In genomic region chr10:62079885-62080559, GRCh38 we compare ENCODE assay signal across 8 cellular contexts.
DNase-seq lines count a peak whose midpoint lies in the region; ATAC-seq and TF ChIP-seq lines count a peak whose summit lies in the region.

No MANE protein-coding gene starts in this region.

- no peak overlapping the region for H3K4me2 ChIP-seq in hepatocyte

- no peaks in the 10 kb centered on the region for H3K27me3 ChIP-seq in esophagus squamous epithelium
- no peaks in the 10 kb centered on the region for H3K27me3 ChIP-seq in hepatocyte
- H3K27me3 ChIP-seq in CD8-positive, alpha-beta T cell (ENCODE audit: insufficient read depth, low read length), result no peaks in the 10 kb centered on the region

- no peaks in the 10 kb centered on the region for H3K9me3 ChIP-seq in esophagus squamous epithelium
- H3K9me3 ChIP-seq in hepatocyte (ENCODE audit: low read depth), result no peaks in the 10 kb centered on the region
- H3K9me3 ChIP-seq in CD8-positive, alpha-beta T cell (ENCODE audit: low read length), result no peaks in the 10 kb centered on the region

- intact Hi-C loops in esophagus squamous epithelium (cut with DNase I), result no loop called here
- intact Hi-C loops in CD8-positive, alpha-beta T cell (cut with DNase I, micrococcal nuclease), result loop anchor here in 1 of 2 experiments (5.0 kb wide), 1 partner anchor 102 kb away; no protein-coding TSS in a partner anchor

- POLR2A ChIA-PET in CD8-positive, alpha-beta T cell (lab: Charles Lee), result interaction anchor here (1.4 to 1.5 kb wide), 2 partner anchors 61 to 178 kb away, joined by 3 to 4 read pairs; no protein-coding TSS in a partner anchor

- no peaks in the 10 kb centered on the region for H3K27me3 Mint-ChIP-seq in CD8-positive, alpha-beta T cell (ENCODE audit: low read depth)

- H4K20me1 ChIP-seq in hepatocyte (ENCODE audit: insufficient read depth, poor library complexity, severe bottlenecking), result no peaks in the 10 kb centered on the region

- DNase-seq in esophagus squamous epithelium (lab: John Stamatoyannopoulos, UW) (no peak), mucosa of gallbladder (ENCODE audit: low spot score) (no peak), hepatocyte (ENCODE audit: low spot score) (no peak), NCI-H2107 (lab: John Stamatoyannopoulos, UW) (no peak)
- DNase-seq in CD8-positive, alpha-beta T cell, result no peak

- ATAC-seq in GM18499 (IDR thresholded peaks at IDR 0.05; ENCODE audit: insufficient read depth, unreplicated experiment) (peak; percentile 66), GM19455 (IDR thresholded peaks at IDR 0.05; ENCODE audit: unreplicated experiment) (peak; percentile 73), HG03280 (IDR thresholded peaks at IDR 0.05; ENCODE audit: unreplicated experiment) (peak; percentile 59)
- ATAC-seq in CD8-positive, alpha-beta T cell, result no peak

- TF ChIP-seq POLR2A in esophagus squamous epithelium (IDR thresholded peaks at IDR 0.05), result no peak

- WGBS in esophagus squamous epithelium, 2 donors, result 90 to 99% methylated on average over 8 of the region's 8 CpGs
- 97% methylated on average over 8 of the region's 8 CpGs for WGBS in hepatocyte (ENCODE audit: low lambda C conversion rate, missing lambda C conversion rate)

- H3K4me1 ChIP-seq in esophagus squamous epithelium (peaks cover 41 to 94% (median 67%) of the 10 kb centered on the region in 3 donors), hepatocyte (ENCODE audit: insufficient read depth) (peaks cover 52% of the 10 kb centered on the region)
- peaks cover 24% of the 10 kb centered on the region for H3K4me1 ChIP-seq in CD8-positive, alpha-beta T cell (ENCODE audit: insufficient read depth, low read length)

- H3K79me2 ChIP-seq in hepatocyte, result peaks cover 60% of the 10 kb centered on the region

- no peaks in the 10 kb centered on the region for H3K9me2 ChIP-seq in hepatocyte (replicated peaks; ENCODE audit: insufficient read depth)

- peaks cover 62% of the 10 kb centered on the region for H3K4me1 Mint-ChIP-seq in CD8-positive, alpha-beta T cell (ENCODE audit: low read depth)

- CTCF ChIA-PET in CD8-positive, alpha-beta T cell (lab: Charles Lee), result interaction anchor here (0.9 to 1.7 kb wide), 3 partner anchors 9 to 164 kb away, joined by 3 to 9 read pairs (median 4); no protein-coding TSS in a partner anchor

- H3K4me3 ChIP-seq in esophagus squamous epithelium, result no peak overlapping the region
- no peak overlapping the region for H3K4me3 ChIP-seq in hepatocyte
- H3K4me3 ChIP-seq in CD8-positive, alpha-beta T cell (ENCODE audit: low read depth, low read length), result no peak overlapping the region

- no peak overlapping the region for H3K27ac Mint-ChIP-seq in CD8-positive, alpha-beta T cell

- H3K36me3 Mint-ChIP-seq in CD8-positive, alpha-beta T cell, result peaks cover 22% of the 10 kb centered on the region

- H3K36me3 ChIP-seq in esophagus squamous epithelium, result peaks cover 0 to 36% (median 0%) of the 10 kb centered on the region in 3 donors
- no peaks in the 10 kb centered on the region for H3K36me3 ChIP-seq in hepatocyte (replicated peaks; ENCODE audit: insufficient read depth, low read depth)
- H3K36me3 ChIP-seq in CD8-positive, alpha-beta T cell (ENCODE audit: insufficient read depth, low read length), result no peaks in the 10 kb centered on the region

- H3K27ac ChIP-seq in esophagus squamous epithelium (peak overlapping the region in 3 of 4 donors; percentile 90 to 95 (median 92)), hepatocyte (no peak overlapping the region)
- no peak overlapping the region for H3K27ac ChIP-seq in CD8-positive, alpha-beta T cell (ENCODE audit: low read depth, low read length)

- no peak overlapping the region for H3K4me3 Mint-ChIP-seq in CD8-positive, alpha-beta T cell

- H2AFZ ChIP-seq in hepatocyte, result no peak overlapping the region

- TF ChIP-seq CTCF in esophagus squamous epithelium (IDR thresholded peaks at IDR 0.05) (no peak), hepatocyte (IDR thresholded peaks at IDR 0.05; ENCODE audit: poor library complexity) (no peak)
- no peak for TF ChIP-seq CTCF in CD8-positive, alpha-beta T cell (IDR thresholded peaks at IDR 0.05)

- no peaks in the 10 kb centered on the region for H3K9me3 Mint-ChIP-seq in CD8-positive, alpha-beta T cell

Comparison
In these comparisons a context has a peak if more than half of its experiments do, and no peak if none do; other contexts are left out.
1. H3K27ac ChIP-seq: peak in esophagus squamous epithelium (3 of 4); none in hepatocyte (single experiment) and CD8-positive, alpha-beta T cell (single experiment).